Comparison of ENCODE assay signal across 1 cellular context in genomic region chr1:145957443-145958319, GRCh38.
TF ChIP-seq lines count a peak whose summit lies in the region.

TSS of gene LIX1L (minus strand) at chr1:145958017. CDS start at chr1:145957927, 90 bp downstream.

TF ChIP-seq in HepG2, 621 proteins besides CTCF, POLR2A, EP300 and RAD21 (continued from another document and continues in another):
- TF ChIP-seq ZNF414 (CRISPR knock-in tag; IDR thresholded peaks at IDR 0.05): no peak
- no peak for TF ChIP-seq HNRNPH1 (optimal IDR thresholded peaks at IDR 0.05; ENCODE audit: low read depth, low read length)
- no peak for TF ChIP-seq ZNF878 (CRISPR knock-in tag; IDR thresholded peaks at IDR 0.05)
- no peak for TF ChIP-seq ZNF839 (CRISPR knock-in tag; IDR thresholded peaks at IDR 0.05; ENCODE audit: borderline replicate concordance)
- TF ChIP-seq GZF1 (CRISPR knock-in tag; IDR thresholded peaks at IDR 0.05): no peak
- no peak for TF ChIP-seq IRF9 (CRISPR knock-in tag; IDR thresholded peaks at IDR 0.05; ENCODE audit: borderline replicate concordance)
- TF ChIP-seq ZNF605 (CRISPR knock-in tag; IDR thresholded peaks at IDR 0.05): no peak
- TF ChIP-seq ZNF256 (CRISPR knock-in tag; conservative IDR thresholded peaks at IDR 0.05): no peak
- no peak for TF ChIP-seq PCBP1 (IDR thresholded peaks at IDR 0.05; ENCODE audit: borderline replicate concordance, low read depth, low read length)
- no peak; the same call in 1 of the 2 replicates for TF ChIP-seq ELF3 (CRISPR knock-in tag; IDR thresholded peaks at IDR 0.05)
- TF ChIP-seq ETV6 (CRISPR knock-in tag; conservative IDR thresholded peaks at IDR 0.05): no peak
- TF ChIP-seq ZNF530 (CRISPR knock-in tag; IDR thresholded peaks at IDR 0.05; ENCODE audit: low read depth): no peak
- peak; percentile 69; the same call in 1 of the 2 replicates for TF ChIP-seq ZSCAN21 (CRISPR knock-in tag; IDR thresholded peaks at IDR 0.05; ENCODE audit: borderline replicate concordance)
- no peak for TF ChIP-seq ZKSCAN1 (IDR thresholded peaks at IDR 0.05; ENCODE audit: low read length)
- no peak for TF ChIP-seq ATAD3A (CRISPR knock-in tag; IDR thresholded peaks at IDR 0.05)
- peak; percentile 39; the same call in 1 of the 2 replicates for TF ChIP-seq BORCS8-MEF2B (CRISPR knock-in tag; IDR thresholded peaks at IDR 0.05)
- TF ChIP-seq ELF1 (CRISPR knock-in tag; IDR thresholded peaks at IDR 0.05): 0 out of 2 replicates have a peak, but pooled peaks have one; percentile 25
- no peak for TF ChIP-seq ZNF143 (CRISPR knock-in tag; IDR thresholded peaks at IDR 0.05)
- TF ChIP-seq KIAA2018 (CRISPR knock-in tag; IDR thresholded peaks at IDR 0.05; ENCODE audit: borderline replicate concordance): no peak
- peak; percentile 79 for TF ChIP-seq UBTF (CRISPR knock-in tag; IDR thresholded peaks at IDR 0.05)
- no peak for TF ChIP-seq ZNF337 (CRISPR knock-in tag; IDR thresholded peaks at IDR 0.05; ENCODE audit: borderline replicate concordance, low read depth)
- TF ChIP-seq ZNF34 (CRISPR knock-in tag; IDR thresholded peaks at IDR 0.05; ENCODE audit: borderline replicate concordance): no peak
- TF ChIP-seq ATF7 (IDR thresholded peaks at IDR 0.05): no peak
- no peak for TF ChIP-seq ATF7 (CRISPR knock-in tag; IDR thresholded peaks at IDR 0.05)
- no peak for TF ChIP-seq ESRRA (CRISPR knock-in tag; IDR thresholded peaks at IDR 0.05; ENCODE audit: low read depth)
- TF ChIP-seq ZNF512B (CRISPR knock-in tag; IDR thresholded peaks at IDR 0.05; ENCODE audit: borderline replicate concordance): no peak
- no peak for TF ChIP-seq ZNF496 (CRISPR knock-in tag; IDR thresholded peaks at IDR 0.05; ENCODE audit: insufficient replicate concordance)
- TF ChIP-seq CEBPZ (IDR thresholded peaks at IDR 0.05; ENCODE audit: low read length): no peak
